ENCODE assay signal across 8 cellular contexts in the genomic region with DNA sequence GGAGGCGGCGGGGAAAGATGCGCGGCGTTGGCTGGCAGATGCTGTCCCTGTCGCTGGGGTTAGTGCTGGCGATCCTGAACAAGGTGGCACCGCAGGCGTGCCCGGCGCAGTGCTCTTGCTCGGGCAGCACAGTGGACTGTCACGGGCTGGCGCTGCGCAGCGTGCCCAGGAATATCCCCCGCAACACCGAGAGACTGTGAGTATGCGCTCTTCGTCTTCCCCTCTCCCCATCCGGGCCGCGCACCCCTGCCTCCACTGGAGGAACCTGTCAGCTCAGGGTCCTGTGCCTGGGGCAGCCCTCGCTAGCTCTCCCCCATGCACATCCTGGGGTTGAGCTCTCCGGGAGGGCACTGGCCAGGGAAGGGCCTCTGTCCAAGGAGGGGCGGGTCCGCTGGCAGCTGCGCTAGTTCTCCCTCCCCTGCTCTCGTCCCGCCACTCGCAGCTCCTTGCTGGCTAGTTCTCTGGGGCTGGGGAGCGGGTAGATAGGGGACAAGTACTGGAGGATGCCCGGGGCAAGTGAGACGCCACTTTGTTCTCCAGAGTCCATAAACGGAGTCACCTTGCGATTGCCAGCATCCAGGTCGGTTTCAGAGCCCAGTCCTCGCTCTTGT. TPM values are rescaled to one million over a fixed set of nuclear protein-coding genes. Genes with fewer than 3 reads are reported as not detected.
DNase-seq lines count a peak whose midpoint lies in the region; ATAC-seq and TF ChIP-seq lines count a peak whose summit lies in the region.

No MANE protein-coding gene starts in this region.

- H3K9me3 ChIP-seq in T-helper 17 cell (ENCODE audit: control insufficient read depth, low read length, poor library complexity, severe bottlenecking) (no peaks in the 10 kb centered on the region), sigmoid colon (no peaks in the 10 kb centered on the region)

- H3K4me3 Mint-ChIP-seq in T-helper 17 cell = peak overlapping the region; percentile 36

- TF ChIP-seq CTCF in sigmoid colon (IDR thresholded peaks at IDR 0.05) = no peak

- ATAC-seq in T-helper 17 cell (no peak), left ventricle myocardium superior (peak; percentile 47), HG02623 (IDR thresholded peaks at IDR 0.05; ENCODE audit: unreplicated experiment) (no peak)

- H3K27ac ChIP-seq in sigmoid colon = peak overlapping the region; percentile 48 to 84 (median 75)

- H3K4me1 ChIP-seq in sigmoid colon = peaks cover 0 to 50% (median 26%) of the 10 kb centered on the region in 4 donors

- DNase-seq in GM03348 (ENCODE audit: low spot score) = peak; percentile 70
- DNase-seq in T-helper 17 cell = no peak
- DNase-seq in left ventricle myocardium superior = peak; percentile 52
- DNase-seq in sigmoid colon = peak; percentile 75
- DNase-seq in DMS79 treated with DMSO at 0.1 percent for 48 hours (lab: John Stamatoyannopoulos, UW) = no peak
- no peak for DNase-seq in iPS-NIHi11 (ENCODE audit: low spot score)
- DNase-seq in DMS114 treated with DMSO at 0.1 percent for 48 hours (lab: John Stamatoyannopoulos, UW; ENCODE audit: unreplicated experiment) = no peak

- WGBS in sigmoid colon, 2 donors = 5% methylated on average over 38 of the region's 38 CpGs

- H3K4me3 ChIP-seq in sigmoid colon = peak overlapping the region; percentile 54 to 74 (median 72)

- H3K27me3 Mint-ChIP-seq in T-helper 17 cell = peaks cover 41% of the 10 kb centered on the region

- peaks cover 0 to 53% (median 5%) of the 10 kb centered on the region in 3 donors for H3K27me3 ChIP-seq in sigmoid colon

- no peak for TF ChIP-seq EP300 in sigmoid colon (IDR thresholded peaks at IDR 0.05)

- intact Hi-C loops in left ventricle myocardium superior (cut with micrococcal nuclease) = no loop called here
- intact Hi-C loops in sigmoid colon (cut with DNase I) = loop anchor here (5.0 to 10.0 kb wide), 4 partner anchors 173 to 1567 kb away; no protein-coding TSS in a partner anchor

- H3K27ac Mint-ChIP-seq in T-helper 17 cell = no peak overlapping the region

- no peaks in the 10 kb centered on the region for H3K36me3 Mint-ChIP-seq in T-helper 17 cell (ENCODE audit: low read depth)

- TF ChIP-seq POLR2A in sigmoid colon (IDR thresholded peaks at IDR 0.05) = no peak

- H3K36me3 ChIP-seq in sigmoid colon = no peaks in the 10 kb centered on the region

- peaks cover 6% of the 10 kb centered on the region for H3K4me1 Mint-ChIP-seq in T-helper 17 cell

RNA-seq across cellular contexts. Expression of a gene that starts 2.2 kb away (rescaled TPM):
- total RNA-seq in T-helper 17 cell = not detected
- total RNA-seq in left ventricle myocardium superior = 8.5 TPM
- total RNA-seq in sigmoid colon = 10 to 100 TPM; 27.0 to 49.0 (median 34.9) TPM
- polyA plus RNA-seq in sigmoid colon = 1 to 10 TPM in 2 of 3 donors, under 1 TPM in 1; 0.23 to 2.6 (median 1.2) TPM

Comparison
In these comparisons a context has a peak if more than half of its experiments do, and no peak if none do; other contexts are left out.
1. DNase-seq: peak in GM03348 (single experiment), left ventricle myocardium superior (single experiment) and sigmoid colon (single experiment); none in T-helper 17 cell (0 of 3), DMS79 treated with DMSO at 0.1 percent for 48 hours (single experiment), iPS-NIHi11 (single experiment) and DMS114 treated with DMSO at 0.1 percent for 48 hours (single experiment).